ENCODE assay signal across 19 cellular contexts in genomic region chr1:29752141-29752540, GRCh38.
DNase-seq lines count a peak whose midpoint lies in the region; ATAC-seq, FAIRE-seq and TF ChIP-seq lines count a peak whose summit lies in the region.
"Had no signal": no experiment of that assay in that cellular context is flagged by ENCODE, and none has a peak within 500 bp of the region (broad histone marks: within the 10 kb centered on the region; RNA-seq: fewer than 3 reads in every experiment).

No MANE protein-coding gene starts in this region.

- H3K9ac ChIP-seq in DND-41 (ENCODE audit: low read depth, low read length) (no peak overlapping the region), NT2/D1 (ENCODE audit: insufficient read length, low read depth) (no peak overlapping the region), H1 (replicated peaks in 1 of 4; ENCODE audit: extremely low read depth in 1 of 4, low read depth in 3 of 4, low read length in 3 of 4) (no peak overlapping the region)
- H3K9ac ChIP-seq: BLaER1 had no signal

- no peak overlapping the region for H2BK5ac ChIP-seq in H1 (ENCODE audit: low read depth, low read length)

- no peak overlapping the region for H3K4ac ChIP-seq in H1 (replicated peaks; ENCODE audit: insufficient read length, low read depth, low read length)

- no peak overlapping the region for H2BK12ac ChIP-seq in H1 (ENCODE audit: low read depth, low read length)

- DNase-seq in DND-41, result peak; percentile 30
- peak; percentile 9 for DNase-seq in NT2/D1 (ENCODE audit: low read depth, low spot score)
- peak in 1 of 2 experiments; percentile 72 for DNase-seq in H1 (ENCODE audit: low read depth in 1 of 2, low spot score in 2 of 2)
- DNase-seq in neural crest cell (ENCODE audit: low read depth, low spot score), result peak; percentile 26
- DNase-seq in pancreas, result no peak
- no peak for DNase-seq in naive thymus-derived CD8-positive, alpha-beta T cell
- DNase-seq: activated naive CD8-positive, alpha-beta T cell treated with anti-CD3 and anti-CD28 coated beads, Interleukin-2, amount 50 U/mL, for 24 hours; central memory CD4-positive, alpha-beta T cell; DMS 273 treated with DMSO at 0.1 percent for 48 hours; foreskin fibroblast; NCI-H2029 treated with DMSO at 0.1 percent for 48 hours; NCI-H526; PC-9 had no signal

- H2BK20ac ChIP-seq in H1 (ENCODE audit: low read length), result no peak overlapping the region

- no peak overlapping the region for H3K4me3 ChIP-seq in DND-41 (ENCODE audit: low read depth in 1 of 2, low read length in 2 of 2)
- no peak overlapping the region for H3K4me3 ChIP-seq in NT2/D1 (ENCODE audit: insufficient read length, low read depth)
- H3K4me3 ChIP-seq in H1 (ENCODE audit: extremely low read depth in 1 of 4, insufficient read depth in 2 of 4, low read depth in 3 of 4, low read length in 4 of 4), result no peak overlapping the region
- no peak overlapping the region for H3K4me3 ChIP-seq in pancreas
- H3K4me3 ChIP-seq: BLaER1, lung, PC-9 had no signal

- TF ChIP-seq POLR2A in H1 (IDR thresholded peaks at IDR 0.05; ENCODE audit: control extremely low read depth in 1 of 2, low read depth in 2 of 2, low read length in 2 of 2), result no peak

- intact Hi-C loops in pancreas (cut with DNase I), result no loop called here

- no peak overlapping the region for H2AK5ac ChIP-seq in H1 (ENCODE audit: low read depth, low read length)

- POLR2A ChIA-PET in H1 (lab: Charles Lee; ENCODE audit: partially characterized antibody), result interaction anchor here (1.2 kb wide), 1 partner anchor 21 kb away, joined by 3 read pairs; no protein-coding TSS in a partner anchor
- POLR2A ChIA-PET in naive thymus-derived CD8-positive, alpha-beta T cell (lab: Charles Lee), result no interaction called here

- CTCF ChIA-PET in H1 (lab: Charles Lee; ENCODE audit: partially characterized antibody), result interaction anchor here (0.6 to 2.6 kb wide), 7 partner anchors 9 to 335 kb away, joined by 3 to 8 read pairs (median 3); no protein-coding TSS in a partner anchor

- peaks cover 25% of the 10 kb centered on the region for H3K27me3 Mint-ChIP-seq in neural crest cell (ENCODE audit: low read depth)
- peaks cover 5 to 29% (median 19%) of the 10 kb centered on the region in 5 donors for H3K27me3 Mint-ChIP-seq in naive thymus-derived CD8-positive, alpha-beta T cell
- H3K27me3 Mint-ChIP-seq: activated naive CD8-positive, alpha-beta T cell treated with anti-CD3 and anti-CD28 coated beads, Interleukin-2, amount 50 U/mL, for 24 hours had no signal

- no peak overlapping the region for H4K5ac ChIP-seq in H1 (ENCODE audit: insufficient read length, low read depth, low read length)

- no peaks in the 10 kb centered on the region for H3K79me1 ChIP-seq in H1 (ENCODE audit: low read depth, low read length)

- no peak for TF ChIP-seq EP300 in H1 (IDR thresholded peaks at IDR 0.05; ENCODE audit: borderline replicate concordance in 1 of 2, low read depth in 2 of 2, low read length in 2 of 2)

- H4K91ac ChIP-seq in H1 (replicated peaks; ENCODE audit: insufficient read length, low read length), result no peak overlapping the region

- H3K9me3 ChIP-seq in DND-41 (ENCODE audit: insufficient read depth, low read length, severe bottlenecking) (no peaks in the 10 kb centered on the region), NT2/D1 (ENCODE audit: insufficient read depth, low read length) (no peaks in the 10 kb centered on the region), H1 (ENCODE audit: insufficient read depth in 2 of 2, low read depth in 1 of 2, low read length in 1 of 2) (no peaks in the 10 kb centered on the region), pancreas (no peaks in the 10 kb centered on the region)
- H3K9me3 ChIP-seq: BLaER1 had no signal

- H2AFZ ChIP-seq in DND-41 (ENCODE audit: low read depth, low read length), result no peak overlapping the region
- no peak overlapping the region for H2AFZ ChIP-seq in H1 (ENCODE audit: low read length)
- H2AFZ ChIP-seq: PC-9 had no signal

- no peak overlapping the region for H4K8ac ChIP-seq in H1 (ENCODE audit: extremely low read depth, insufficient read depth, low read length)

- H3K79me2 ChIP-seq in DND-41 (ENCODE audit: insufficient read depth, low read length) (no peaks in the 10 kb centered on the region), H1 (ENCODE audit: control insufficient read depth in 1 of 2, insufficient read depth in 2 of 2, low read length in 2 of 2) (no peaks in the 10 kb centered on the region)

- no peaks in the 10 kb centered on the region for H3K27me3 ChIP-seq in DND-41 (ENCODE audit: insufficient read depth, low read length, poor library complexity)
- H3K27me3 ChIP-seq in NT2/D1 (ENCODE audit: insufficient read depth, insufficient read length), result no peaks in the 10 kb centered on the region
- no peaks in the 10 kb centered on the region for H3K27me3 ChIP-seq in H1 (replicated peaks in 1 of 4; ENCODE audit: control insufficient read depth in 3 of 4, extremely low read depth in 1 of 4, insufficient read depth in 3 of 4, low read length in 3 of 4)
- no peaks in the 10 kb centered on the region for H3K27me3 ChIP-seq in pancreas
- H3K27me3 ChIP-seq: BLaER1 had no signal

- no peak overlapping the region for H3K56ac ChIP-seq in H1 (replicated peaks; ENCODE audit: insufficient read length, low read depth, low read length)

- H3K4me1 Mint-ChIP-seq in neural crest cell, result no peaks in the 10 kb centered on the region
- no peaks in the 10 kb centered on the region for H3K4me1 Mint-ChIP-seq in naive thymus-derived CD8-positive, alpha-beta T cell
- H3K4me1 Mint-ChIP-seq: activated naive CD8-positive, alpha-beta T cell treated with anti-CD3 and anti-CD28 coated beads, Interleukin-2, amount 50 U/mL, for 24 hours had no signal

- no peaks in the 10 kb centered on the region for H3K36me3 Mint-ChIP-seq in neural crest cell (ENCODE audit: low read depth)
- H3K36me3 Mint-ChIP-seq in naive thymus-derived CD8-positive, alpha-beta T cell, result no peaks in the 10 kb centered on the region
- H3K36me3 Mint-ChIP-seq: natural killer cell treated with Interleukin-12 subunit alpha and Interleukin-12 subunit beta and Interleukin-15 and Interleukin-18, amount 100 ng/mL, for 72 hours had no signal

- no peak overlapping the region for H2BK120ac ChIP-seq in H1 (replicated peaks; ENCODE audit: low read depth, low read length)

- H2BK15ac ChIP-seq in H1 (ENCODE audit: low read length), result no peak overlapping the region

- H3K36me3 ChIP-seq in DND-41 (ENCODE audit: insufficient read depth, low read length) (no peaks in the 10 kb centered on the region), NT2/D1 (ENCODE audit: insufficient read depth, insufficient read length, low read length) (no peaks in the 10 kb centered on the region), H1 (ENCODE audit: control insufficient read depth in 2 of 4, insufficient read depth in 4 of 4, low read length in 3 of 4) (no peaks in the 10 kb centered on the region), pancreas (no peaks in the 10 kb centered on the region)
- H3K36me3 ChIP-seq: BLaER1 had no signal

- peaks cover 7% of the 10 kb centered on the region for H4K20me1 ChIP-seq in DND-41 (ENCODE audit: insufficient read depth, low read length)
- peaks cover 0 to 1% of the 10 kb centered on the region in 2 experiments for H4K20me1 ChIP-seq in H1 (replicated peaks in 1 of 2; ENCODE audit: control insufficient read depth in 1 of 2, insufficient read depth in 2 of 2, low read length in 2 of 2)

- H3K27ac Mint-ChIP-seq in neural crest cell (ENCODE audit: unreplicated experiment), result no peak overlapping the region
- no peak overlapping the region for H3K27ac Mint-ChIP-seq in naive thymus-derived CD8-positive, alpha-beta T cell
- H3K27ac Mint-ChIP-seq: activated naive CD8-positive, alpha-beta T cell treated with anti-CD3 and anti-CD28 coated beads, Interleukin-2, amount 50 U/mL, for 24 hours; natural killer cell treated with Interleukin-12 subunit alpha and Interleukin-12 subunit beta and Interleukin-15 and Interleukin-18, amount 100 ng/mL, for 72 hours had no signal

- 42% methylated on average over 8 of the region's 8 CpGs; no CpG with 5 or more reads in 1 of the 2 experiments for WGBS in H1 (ENCODE audit: extremely low coverage in 1 of 2, insufficient coverage in 1 of 2, insufficient read length in 1 of 2, insufficient replicate concordance in 2 of 2, low coverage in 1 of 2, low lambda C conversion rate in 2 of 2, missing lambda C conversion rate in 1 of 2), 2 experiments
- WGBS in pancreas, 2 donors, result 23 to 29% methylated on average over 8 of the region's 8 CpGs

- H3K27ac ChIP-seq in DND-41 (ENCODE audit: low read length), result no peak overlapping the region
- no peak overlapping the region for H3K27ac ChIP-seq in H1 (ENCODE audit: low read depth, low read length)
- no peak overlapping the region for H3K27ac ChIP-seq in pancreas
- H3K27ac ChIP-seq: BLaER1, PC-9 had no signal

- H3K23me2 ChIP-seq in H1 (ENCODE audit: low read depth, low read length), result no peaks in the 10 kb centered on the region; the same call in 1 of the 2 replicates

- H3K4me2 ChIP-seq in DND-41 (ENCODE audit: insufficient read depth, low read length) (no peak overlapping the region), H1 (ENCODE audit: insufficient read depth in 1 of 2, low read depth in 2 of 2, low read length in 2 of 2) (no peak overlapping the region)
- H3K4me2 ChIP-seq: BLaER1, PC-9 had no signal

- no peak for ATAC-seq in DND-41 (ENCODE audit: insufficient read depth, low read depth)
- no peak for ATAC-seq in HG03175 (IDR thresholded peaks at IDR 0.05; ENCODE audit: unreplicated experiment)
- no peak for ATAC-seq in pancreas
- no peak for ATAC-seq in naive thymus-derived CD8-positive, alpha-beta T cell
- ATAC-seq in GM18868 (IDR thresholded peaks at IDR 0.05; ENCODE audit: unreplicated experiment), result no peak
- ATAC-seq: activated naive CD8-positive, alpha-beta T cell treated with anti-CD3 and anti-CD28 coated beads, Interleukin-2, amount 50 U/mL, for 24 hours; natural killer cell treated with Interleukin-12 subunit alpha and Interleukin-12 subunit beta and Interleukin-15 and Interleukin-18, amount 100 ng/mL, for 72 hours had no signal

- no peak overlapping the region for H3K14ac ChIP-seq in H1 (ENCODE audit: insufficient read length)

- no peak for TF ChIP-seq RAD21 in H1 (IDR thresholded peaks at IDR 0.05 in 1 of 2, conservative IDR thresholded peaks at IDR 0.05 in 1 of 2; ENCODE audit: low read depth in 2 of 2, low read length in 2 of 2)

- FAIRE-seq in H1 (lab: Jason Lieb, UNC), result no peak
- FAIRE-seq in pancreas (lab: Jason Lieb, UNC), result no peak
- FAIRE-seq: GM19239 had no signal

- H3K9me3 Mint-ChIP-seq in neural crest cell, result no peaks in the 10 kb centered on the region
- H3K9me3 Mint-ChIP-seq in naive thymus-derived CD8-positive, alpha-beta T cell, result no peaks in the 10 kb centered on the region
- H3K9me3 Mint-ChIP-seq: activated naive CD8-positive, alpha-beta T cell treated with anti-CD3 and anti-CD28 coated beads, Interleukin-2, amount 50 U/mL, for 24 hours; natural killer cell treated with Interleukin-12 subunit alpha and Interleukin-12 subunit beta and Interleukin-15 and Interleukin-18, amount 100 ng/mL, for 72 hours had no signal

- TF ChIP-seq CTCF in DND-41 (IDR thresholded peaks at IDR 0.05; ENCODE audit: borderline replicate concordance, extremely low read depth, low read length, poor library complexity, severe bottlenecking), result no peak
- TF ChIP-seq CTCF in H1 (IDR thresholded peaks at IDR 0.05; ENCODE audit: control extremely low read depth in 1 of 3, insufficient read depth in 1 of 3, low read depth in 1 of 3, low read length in 3 of 3), result no peak
- no peak for TF ChIP-seq CTCF in neural crest cell (conservative IDR thresholded peaks at IDR 0.05)
- TF ChIP-seq CTCF in pancreas (IDR thresholded peaks at IDR 0.05), result no peak

- H3K4me1 ChIP-seq in DND-41 (ENCODE audit: insufficient read depth, low read length) (no peaks in the 10 kb centered on the region), NT2/D1 (ENCODE audit: insufficient read depth, insufficient read length) (no peaks in the 10 kb centered on the region), H1 (replicated peaks in 1 of 4; ENCODE audit: control insufficient read depth in 3 of 4, insufficient read depth in 4 of 4, low read length in 3 of 4) (no peaks in the 10 kb centered on the region), pancreas (no peaks in the 10 kb centered on the region)
- H3K4me1 ChIP-seq: BLaER1 had no signal

- no peak overlapping the region for H3K18ac ChIP-seq in H1 (ENCODE audit: extremely low read depth, low read length)

- no peak overlapping the region for H3K4me3 Mint-ChIP-seq in neural crest cell
- no peak overlapping the region for H3K4me3 Mint-ChIP-seq in naive thymus-derived CD8-positive, alpha-beta T cell
- H3K4me3 Mint-ChIP-seq: activated naive CD8-positive, alpha-beta T cell treated with anti-CD3 and anti-CD28 coated beads, Interleukin-2, amount 50 U/mL, for 24 hours; natural killer cell treated with Interleukin-12 subunit alpha and Interleukin-12 subunit beta and Interleukin-15 and Interleukin-18, amount 100 ng/mL, for 72 hours had no signal

- no peak overlapping the region for H3K23ac ChIP-seq in H1 (ENCODE audit: insufficient read length)

Comparison
In these comparisons a context has a peak if more than half of its experiments do, and no peak if none do; other contexts are left out.
1. DNase-seq: peak in DND-41 (single experiment), NT2/D1 (single experiment) and neural crest cell (single experiment); none in pancreas (0 of 6) and naive thymus-derived CD8-positive, alpha-beta T cell (0 of 10).